ENCODE assay signal across 25 cellular contexts in the genomic region with DNA sequence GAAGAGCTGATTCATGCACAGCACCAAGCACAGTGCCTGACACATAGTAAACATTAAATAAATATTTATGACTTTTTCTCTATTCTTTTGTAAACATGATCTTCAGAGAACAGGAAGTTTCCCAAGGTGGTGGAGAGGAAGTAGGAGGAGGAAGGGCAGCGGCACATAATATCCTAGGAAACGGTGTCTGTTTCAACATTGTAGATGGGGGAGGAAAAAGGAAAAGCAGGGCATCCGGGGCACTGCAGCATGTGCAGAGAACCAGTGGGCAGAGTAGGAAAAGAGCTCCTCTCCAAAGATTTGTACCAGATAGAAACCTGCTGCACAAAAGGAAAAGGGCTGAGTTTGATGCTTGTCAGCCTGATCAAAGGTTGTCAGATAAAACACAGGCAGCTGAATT.
"Had no signal": no experiment of that assay in that cellular context is flagged by ENCODE, and none has a peak within 500 bp of the region (broad histone marks: within the 10 kb centered on the region; RNA-seq: fewer than 3 reads in every experiment).

No MANE protein-coding gene starts in this region.

- H3K27me3 ChIP-seq: colonic mucosa, esophagus squamous epithelium, gastrocnemius medialis, heart right ventricle, left lung had no signal

- ATAC-seq: esophagus mucosa; gastrocnemius medialis; left cardiac atrium; left lung; left ventricle myocardium superior; lower lobe of right lung; mucosa of descending colon; naive thymus-derived CD8-positive, alpha-beta T cell had no signal

- H3K27ac Mint-ChIP-seq: dendritic cell treated with granulocyte-macrophage colony-stimulating factor and Interleukin-4, amounts not matched to agents 40 ng/mL and 50 ng/mL, for 4 days; mesothelial cell of epicardium; naive B cell; naive thymus-derived CD8-positive, alpha-beta T cell had no signal

- H3K4me1 Mint-ChIP-seq: naive B cell; naive thymus-derived CD8-positive, alpha-beta T cell had no signal

- H3K4me1 ChIP-seq: colonic mucosa, esophagus squamous epithelium, gastrocnemius medialis, left lung, lower lobe of right lung had no signal

- H3K27ac ChIP-seq: colonic mucosa, epithelial cell of prostate, esophagus squamous epithelium, gastrocnemius medialis, heart right ventricle, left lung, lower lobe of right lung had no signal

- DNase-seq: colonic mucosa; cortex of kidney; effector CD4-positive, alpha-beta T cell; effector memory CD4-positive, alpha-beta T cell; erythroblast; esophagus squamous epithelium; foreskin fibroblast; foreskin melanocyte; gastrocnemius medialis; glutamatergic neuron; head of caudate nucleus; heart right ventricle; hippocampal formation; left cardiac atrium; left lung; left ventricle myocardium superior; lower lobe of right lung; mesenchymal stem cell; mucosa of descending colon; naive B cell; naive thymus-derived CD8-positive, alpha-beta T cell had no signal

- H3K36me3 Mint-ChIP-seq: naive B cell had no signal

- H3K36me3 ChIP-seq: colonic mucosa, esophagus squamous epithelium, gastrocnemius medialis, heart right ventricle, left lung, lower lobe of right lung had no signal

- H3K9me3 ChIP-seq: colonic mucosa, esophagus squamous epithelium, gastrocnemius medialis, heart right ventricle, left lung, lower lobe of right lung, mucosa of descending colon had no signal

- H3K4me3 ChIP-seq: colonic mucosa, esophagus squamous epithelium, gastrocnemius medialis, heart right ventricle, left lung, lower lobe of right lung, mucosa of descending colon had no signal

- H3K27me3 Mint-ChIP-seq: dendritic cell treated with granulocyte-macrophage colony-stimulating factor and Interleukin-4, amounts not matched to agents 40 ng/mL and 50 ng/mL, for 4 days; naive B cell had no signal

- H3K4me3 Mint-ChIP-seq: dendritic cell treated with granulocyte-macrophage colony-stimulating factor and Interleukin-4, amounts not matched to agents 40 ng/mL and 50 ng/mL, for 4 days; mesothelial cell of epicardium; naive B cell; naive thymus-derived CD8-positive, alpha-beta T cell had no signal
